1 cellular context compared by ENCODE assay signal in the genomic region with DNA sequence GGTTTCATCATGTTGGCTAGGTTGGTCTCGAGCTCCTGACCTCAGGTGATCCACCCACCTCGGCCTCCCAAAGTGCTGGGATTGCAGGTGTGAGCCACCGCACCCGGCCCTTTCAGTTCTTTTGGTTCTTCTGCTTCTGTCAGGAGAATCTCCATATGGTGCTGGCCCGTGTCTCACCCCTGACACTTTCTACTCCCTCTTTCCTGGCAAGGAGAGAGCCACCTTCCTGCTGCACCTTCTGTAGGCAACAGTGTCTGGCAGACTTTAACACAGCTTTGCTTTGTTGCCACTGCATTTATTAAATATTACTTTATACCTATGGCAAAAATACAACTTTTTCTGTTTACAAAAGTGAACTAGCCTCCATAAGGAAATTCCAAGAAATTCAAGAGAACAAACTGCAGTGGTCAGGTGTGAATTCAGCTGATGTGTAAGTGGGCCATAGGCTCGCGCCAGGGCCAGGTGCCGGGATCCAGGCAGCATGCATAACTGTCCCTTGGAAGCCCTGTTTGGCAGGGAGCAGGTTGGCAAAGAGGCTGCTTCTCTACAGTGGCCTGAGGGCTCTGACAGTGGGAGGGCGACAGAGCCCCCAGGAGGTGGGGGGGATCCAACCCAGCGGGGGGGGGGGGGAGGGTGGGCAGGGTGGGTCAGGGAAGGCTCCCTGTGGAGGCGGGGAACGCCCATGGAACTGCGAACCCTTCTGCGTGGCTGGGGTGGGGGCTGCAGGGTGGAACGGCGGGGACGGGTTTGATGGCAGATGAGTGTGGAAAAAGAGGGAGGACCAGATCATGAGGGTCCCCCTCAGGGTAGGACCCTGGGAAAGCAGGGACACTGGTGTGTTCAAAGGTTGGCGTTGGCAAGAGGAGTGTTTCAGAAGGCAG.
TF ChIP-seq lines count a peak whose summit lies in the region.

No MANE protein-coding gene starts in this region.

TF ChIP-seq in WTC11, 78 proteins besides CTCF, POLR2A, EP300 and RAD21:
- TF ChIP-seq, protein P1, sequence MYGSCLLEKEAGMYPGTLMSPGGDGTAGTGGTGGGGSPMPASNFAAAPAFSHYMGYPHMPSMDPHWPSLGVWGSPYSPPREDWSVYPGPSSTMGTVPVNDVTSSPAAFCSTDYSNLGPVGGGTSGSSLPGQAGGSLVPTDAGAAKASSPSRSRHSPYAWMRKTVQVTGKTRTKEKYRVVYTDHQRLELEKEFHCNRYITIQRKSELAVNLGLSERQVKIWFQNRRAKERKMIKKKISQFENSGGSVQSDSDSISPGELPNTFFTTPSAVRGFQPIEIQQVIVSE (CRISPR knock-in tag; IDR thresholded peaks at IDR 0.05; ENCODE audit: borderline replicate concordance), result no peak
- TF ChIP-seq, protein P2, sequence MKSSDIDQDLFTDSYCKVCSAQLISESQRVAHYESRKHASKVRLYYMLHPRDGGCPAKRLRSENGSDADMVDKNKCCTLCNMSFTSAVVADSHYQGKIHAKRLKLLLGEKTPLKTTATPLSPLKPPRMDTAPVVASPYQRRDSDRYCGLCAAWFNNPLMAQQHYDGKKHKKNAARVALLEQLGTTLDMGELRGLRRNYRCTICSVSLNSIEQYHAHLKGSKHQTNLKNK (CRISPR knock-in tag; IDR thresholded peaks at IDR 0.05), result no peak
- TF ChIP-seq FOXK1 (CRISPR knock-in tag; IDR thresholded peaks at IDR 0.05), result no peak
- TF ChIP-seq, protein P3, sequence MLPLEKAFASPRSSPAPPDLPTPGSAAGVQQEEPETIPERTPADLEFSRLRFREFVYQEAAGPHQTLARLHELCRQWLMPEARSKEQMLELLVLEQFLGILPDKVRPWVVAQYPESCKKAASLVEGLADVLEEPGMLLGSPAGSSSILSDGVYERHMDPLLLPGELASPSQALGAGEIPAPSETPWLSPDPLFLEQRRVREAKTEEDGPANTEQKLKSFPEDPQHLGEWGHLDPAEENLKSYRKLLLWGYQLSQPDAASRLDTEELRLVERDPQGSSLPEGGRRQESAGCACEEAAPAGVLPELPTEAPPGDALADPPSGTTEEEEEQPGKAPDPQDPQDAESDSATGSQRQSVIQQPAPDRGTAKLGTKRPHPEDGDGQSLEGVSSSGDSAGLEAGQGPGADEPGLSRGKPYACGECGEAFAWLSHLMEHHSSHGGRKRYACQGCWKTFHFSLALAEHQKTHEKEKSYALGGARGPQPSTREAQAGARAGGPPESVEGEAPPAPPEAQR (CRISPR knock-in tag; IDR thresholded peaks at IDR 0.05), result no peak
- TF ChIP-seq CBFB (CRISPR knock-in tag; IDR thresholded peaks at IDR 0.05; ENCODE audit: low read depth), result no peak
- TF ChIP-seq, protein P4, sequence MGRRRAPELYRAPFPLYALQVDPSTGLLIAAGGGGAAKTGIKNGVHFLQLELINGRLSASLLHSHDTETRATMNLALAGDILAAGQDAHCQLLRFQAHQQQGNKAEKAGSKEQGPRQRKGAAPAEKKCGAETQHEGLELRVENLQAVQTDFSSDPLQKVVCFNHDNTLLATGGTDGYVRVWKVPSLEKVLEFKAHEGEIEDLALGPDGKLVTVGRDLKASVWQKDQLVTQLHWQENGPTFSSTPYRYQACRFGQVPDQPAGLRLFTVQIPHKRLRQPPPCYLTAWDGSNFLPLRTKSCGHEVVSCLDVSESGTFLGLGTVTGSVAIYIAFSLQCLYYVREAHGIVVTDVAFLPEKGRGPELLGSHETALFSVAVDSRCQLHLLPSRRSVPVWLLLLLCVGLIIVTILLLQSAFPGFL (CRISPR knock-in tag; IDR thresholded peaks at IDR 0.05; ENCODE audit: borderline replicate concordance), result no peak
- no peak for TF ChIP-seq NFATC4 (CRISPR knock-in tag; IDR thresholded peaks at IDR 0.05)
- TF ChIP-seq ZNF232 (CRISPR knock-in tag; IDR thresholded peaks at IDR 0.05), result no peak
- no peak for TF ChIP-seq ZNF671 (CRISPR knock-in tag; IDR thresholded peaks at IDR 0.05)
